Comparison of ENCODE assay signal across 8 cellular contexts in the genomic region with DNA sequence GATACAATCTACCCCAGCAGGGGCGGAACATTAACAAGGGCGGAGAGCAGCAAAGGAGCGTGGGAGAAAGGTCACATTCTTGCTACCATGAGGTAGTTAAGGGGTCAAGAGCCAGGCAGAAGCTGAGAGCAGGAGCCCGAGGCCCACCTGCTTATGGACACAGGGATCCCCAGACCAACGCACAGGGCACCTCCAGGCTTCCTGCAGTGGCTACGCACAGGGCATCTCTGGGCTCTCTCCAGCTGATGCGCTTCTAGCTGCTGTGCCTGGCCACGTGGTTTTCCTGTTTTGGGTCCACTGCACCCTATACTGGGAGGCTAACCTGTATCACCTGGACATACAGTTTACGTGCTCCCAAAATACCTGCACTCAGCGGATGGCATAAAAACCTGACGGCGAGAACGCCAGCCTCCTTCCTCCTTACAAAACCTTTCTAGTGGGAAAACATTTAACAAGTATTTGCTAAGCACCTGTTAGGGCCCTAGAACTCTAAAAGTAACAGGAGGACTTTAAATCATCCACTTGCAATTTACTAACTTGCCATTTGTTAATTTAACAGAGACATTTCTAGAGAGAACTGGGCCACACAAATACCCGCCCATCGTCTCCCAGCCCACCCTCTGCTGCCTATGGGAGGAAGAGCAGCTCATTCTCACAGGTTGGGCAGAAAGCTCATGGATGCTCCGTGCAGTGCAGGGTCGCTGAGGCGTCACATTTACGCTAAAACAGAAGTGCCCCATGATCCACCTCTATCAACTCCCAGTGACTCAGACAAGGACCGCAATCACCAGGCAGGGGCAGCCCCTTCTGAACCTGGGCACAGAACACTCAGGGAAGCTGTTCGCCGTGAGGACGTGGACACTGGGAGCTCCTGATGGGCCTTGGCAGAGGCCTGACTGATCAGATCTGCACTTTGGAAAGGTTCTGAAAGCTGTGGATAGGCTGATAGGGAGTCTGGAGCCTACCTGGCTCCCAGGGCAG.
A peak's percentile ranks its signal among the peaks of the same experiment; 100 is the strongest.
DNase-seq lines count a peak whose midpoint lies in the region; ATAC-seq and TF ChIP-seq lines count a peak whose summit lies in the region.

No MANE protein-coding gene starts in this region.

- H3K9me2 ChIP-seq in PC-9 (ENCODE audit: insufficient read depth), result no peaks in the 10 kb centered on the region

- intact Hi-C loops in CD4-positive, alpha-beta T cell (cut with DNase I, micrococcal nuclease), result loop anchor here in 1 of 2 experiments (2.0 to 5.0 kb wide), 2 partner anchors 19 to 34 kb away; no protein-coding TSS in a partner anchor
- intact Hi-C loops in PC-9 (cut with micrococcal nuclease; ENCODE audit: unreplicated experiment), result no loop called here

- H3K27me3 Mint-ChIP-seq in CD4-positive, alpha-beta T cell, result no peaks in the 10 kb centered on the region
- peaks cover 12% of the 10 kb centered on the region for H3K27me3 Mint-ChIP-seq in activated CD4-positive, alpha-beta memory T cell treated with anti-CD3 and anti-CD28 coated beads, Interleukin-2, amount 10 ng/mL, durations not matched to agents 7 days and 5 days
- H3K27me3 Mint-ChIP-seq in immature natural killer cell (ENCODE audit: low read depth in 3 of 3), result peaks cover 3 to 7% (median 7%) of the 10 kb centered on the region in 3 donors
- H3K27me3 Mint-ChIP-seq in stimulated activated naive CD8-positive, alpha-beta T cell treated with anti-CD3 and anti-CD28 coated beads, Interleukin-15, amount 100 ng/mL, for 72 hours, result peaks cover 8% of the 10 kb centered on the region

- no peaks in the 10 kb centered on the region for H3K79me2 ChIP-seq in PC-9 (ENCODE audit: low read depth)

- H4K20me1 ChIP-seq in PC-9 (ENCODE audit: insufficient read depth), result peaks cover 4% of the 10 kb centered on the region; the same call in 1 of the 2 replicates

- peak overlapping the region; percentile 75 for H3K4me3 Mint-ChIP-seq in CD4-positive, alpha-beta T cell
- no peak overlapping the region for H3K4me3 Mint-ChIP-seq in activated CD4-positive, alpha-beta memory T cell treated with anti-CD3 and anti-CD28 coated beads, Interleukin-2, amount 10 ng/mL, durations not matched to agents 7 days and 5 days
- H3K4me3 Mint-ChIP-seq in immature natural killer cell, result peak overlapping the region in 2 of 5 donors; percentile 30 to 49
- H3K4me3 Mint-ChIP-seq in stimulated activated naive CD8-positive, alpha-beta T cell treated with anti-CD3 and anti-CD28 coated beads, Interleukin-15, amount 100 ng/mL, for 72 hours, result peak overlapping the region; percentile 88

- CTCF ChIA-PET in CD4-positive, alpha-beta T cell (lab: Charles Lee), result interaction anchor here (0.9 to 7.8 kb wide), 5 partner anchors 10 to 78 kb away, joined by 3 to 79 read pairs (median 4); no protein-coding TSS in a partner anchor
- CTCF ChIA-PET in HEK293 (lab: Yijun Ruan, JAX) (interaction anchor here (0.6 to 0.8 kb wide), 2 partner anchors 30 to 85 kb away, joined by 3 to 7 read pairs; no protein-coding TSS in a partner anchor), PC-9 (lab: Charles Lee) (interaction anchor here (0.5 kb wide), 1 partner anchor 8 kb away, joined by 3 read pairs; no protein-coding TSS in a partner anchor)
- CTCF ChIA-PET in activated CD4-positive, alpha-beta memory T cell treated with anti-CD3 and anti-CD28 coated beads, Interleukin-2, amount 10 ng/mL, durations not matched to agents 7 days and 5 days (lab: Charles Lee), result interaction anchor here (0.7 to 2.1 kb wide), 9 partner anchors 7 to 103 kb away, joined by 3 to 10 read pairs (median 3); no protein-coding TSS in a partner anchor

- no peaks in the 10 kb centered on the region for H3K9me3 Mint-ChIP-seq in CD4-positive, alpha-beta T cell
- no peaks in the 10 kb centered on the region for H3K9me3 Mint-ChIP-seq in activated CD4-positive, alpha-beta memory T cell treated with anti-CD3 and anti-CD28 coated beads, Interleukin-2, amount 10 ng/mL, durations not matched to agents 7 days and 5 days
- no peaks in the 10 kb centered on the region for H3K9me3 Mint-ChIP-seq in immature natural killer cell
- no peaks in the 10 kb centered on the region for H3K9me3 Mint-ChIP-seq in stimulated activated naive CD8-positive, alpha-beta T cell treated with anti-CD3 and anti-CD28 coated beads, Interleukin-15, amount 100 ng/mL, for 72 hours

- H3F3A ChIP-seq in PC-9 (ENCODE audit: insufficient read depth, low read depth), result no peaks in the 10 kb centered on the region

- no peak overlapping the region for H3K27ac ChIP-seq in CD4-positive, alpha-beta T cell (ENCODE audit: low read depth, low read length)
- H3K27ac ChIP-seq in HEK293 (ENCODE audit: extremely low read depth, low read depth, low read length) (no peak overlapping the region), PC-9 (no peak overlapping the region)

- 0 out of 2 replicates have a peak, but pooled peaks cover 3% of the 10 kb centered on the region for H3K4me1 ChIP-seq in HEK293 (ENCODE audit: control insufficient read depth, insufficient read depth, low read length)
- no peaks in the 10 kb centered on the region for H3K4me1 ChIP-seq in PC-9 (replicated peaks; ENCODE audit: insufficient read depth)

- no peak overlapping the region for H2AFZ ChIP-seq in PC-9

- H3K4me2 ChIP-seq in PC-9, result no peak overlapping the region

- H3K4me3 ChIP-seq in HEK293 (ENCODE audit: low read depth, low read length) (no peak overlapping the region), PC-9 (no peak overlapping the region)

- POLR2A ChIA-PET in CD4-positive, alpha-beta T cell (lab: Charles Lee), result interaction anchor here (0.7 to 6.8 kb wide), 8 partner anchors 8 to 107 kb away, joined by 3 to 87 read pairs (median 6); a partner anchor contains a TSS
- POLR2A ChIA-PET in HEK293 (lab: Yijun Ruan, JAX), result no interaction called here
- POLR2A ChIA-PET in activated CD4-positive, alpha-beta memory T cell treated with anti-CD3 and anti-CD28 coated beads, Interleukin-2, amount 10 ng/mL, durations not matched to agents 7 days and 5 days (lab: Charles Lee), result interaction anchor here (0.9 to 3.7 kb wide), 11 partner anchors 9 to 107 kb away, joined by 3 to 19 read pairs (median 7); a partner anchor contains a TSS
- POLR2A ChIA-PET in PC-9 (lab: Charles Lee; ENCODE audit: unreplicated experiment), result interaction anchor here (0.5 to 0.6 kb wide), 2 partner anchors 14 to 107 kb away, joined by 3 to 5 read pairs; a partner anchor contains a TSS

- ATAC-seq in CD4-positive, alpha-beta T cell (ENCODE audit: poor library complexity), result peak; percentile 9
- peak; percentile 82 for ATAC-seq in stimulated activated naive CD8-positive, alpha-beta T cell treated with anti-CD3 and anti-CD28 coated beads, Interleukin-15, amount 100 ng/mL, for 72 hours
- no peak for ATAC-seq in HG02840 (IDR thresholded peaks at IDR 0.05; ENCODE audit: low FRiP score, unreplicated experiment)

- peaks cover 12% of the 10 kb centered on the region for H3K36me3 Mint-ChIP-seq in CD4-positive, alpha-beta T cell (ENCODE audit: low read depth)
- peaks cover 18% of the 10 kb centered on the region for H3K36me3 Mint-ChIP-seq in activated CD4-positive, alpha-beta memory T cell treated with anti-CD3 and anti-CD28 coated beads, Interleukin-2, amount 10 ng/mL, durations not matched to agents 7 days and 5 days (ENCODE audit: low read depth)
- H3K36me3 Mint-ChIP-seq in immature natural killer cell, result no peaks in the 10 kb centered on the region

- no peak for TF ChIP-seq CTCF in CD4-positive, alpha-beta T cell (IDR thresholded peaks at IDR 0.05)
- TF ChIP-seq CTCF in HEK293 (tag by site-specific recombination; IDR thresholded peaks at IDR 0.05) (no peak), PC-9 (conservative IDR thresholded peaks at IDR 0.05) (no peak)

- no TSS peak for BruUV-seq in PC-9 (replicated peaks; lab: Mats Ljungman, UMichigan)

- no peaks in the 10 kb centered on the region for H3K9me3 ChIP-seq in CD4-positive, alpha-beta T cell (ENCODE audit: control insufficient read depth, low read length)
- no peaks in the 10 kb centered on the region for H3K9me3 ChIP-seq in HEK293 (ENCODE audit: control insufficient read depth, insufficient read depth, low read depth, low read length)
- no peaks in the 10 kb centered on the region for H3K9me3 ChIP-seq in PC-9 (ENCODE audit: insufficient read depth, low read depth)

- DNase-seq in CD4-positive, alpha-beta T cell, result peak in 8 of 10 experiments; percentile 27 to 60 (median 37)
- peak; percentile 65 for DNase-seq in activated CD4-positive, alpha-beta memory T cell treated with anti-CD3 and anti-CD28 coated beads, Interleukin-2, amount 10 ng/mL, durations not matched to agents 7 days and 5 days
- DNase-seq in immature natural killer cell (no peak), mucosa of gallbladder (ENCODE audit: low spot score) (no peak), PC-9 (no peak)
- DNase-seq in stimulated activated naive CD8-positive, alpha-beta T cell treated with anti-CD3 and anti-CD28 coated beads, Interleukin-15, amount 100 ng/mL, for 72 hours, result peak; percentile 52 to 83

- no peaks in the 10 kb centered on the region for H3K27me3 ChIP-seq in CD4-positive, alpha-beta T cell (ENCODE audit: control insufficient read depth, insufficient read depth, low read length)
- H3K27me3 ChIP-seq in PC-9 (ENCODE audit: insufficient read depth, low read depth), result no peaks in the 10 kb centered on the region

- no peaks in the 10 kb centered on the region for H3K36me3 ChIP-seq in HEK293 (ENCODE audit: control insufficient read depth in 2 of 2, insufficient read depth in 1 of 2, low read length in 2 of 2)
- H3K36me3 ChIP-seq in PC-9 (ENCODE audit: low read depth), result no peaks in the 10 kb centered on the region

- H3K27ac Mint-ChIP-seq in CD4-positive, alpha-beta T cell, result peak overlapping the region; percentile 93
- peak overlapping the region; percentile 67 for H3K27ac Mint-ChIP-seq in activated CD4-positive, alpha-beta memory T cell treated with anti-CD3 and anti-CD28 coated beads, Interleukin-2, amount 10 ng/mL, durations not matched to agents 7 days and 5 days
- H3K27ac Mint-ChIP-seq in immature natural killer cell, result peak overlapping the region; percentile 60 to 74 (median 64)
- peak overlapping the region; percentile 95 to 97 for H3K27ac Mint-ChIP-seq in stimulated activated naive CD8-positive, alpha-beta T cell treated with anti-CD3 and anti-CD28 coated beads, Interleukin-15, amount 100 ng/mL, for 72 hours

- H3K4me1 Mint-ChIP-seq in CD4-positive, alpha-beta T cell (ENCODE audit: low read depth), result peaks cover 72% of the 10 kb centered on the region
- H3K4me1 Mint-ChIP-seq in activated CD4-positive, alpha-beta memory T cell treated with anti-CD3 and anti-CD28 coated beads, Interleukin-2, amount 10 ng/mL, durations not matched to agents 7 days and 5 days, result peaks cover 73% of the 10 kb centered on the region
- peaks cover 54 to 60% of the 10 kb centered on the region in 2 donors for H3K4me1 Mint-ChIP-seq in immature natural killer cell
- peaks cover 63% of the 10 kb centered on the region for H3K4me1 Mint-ChIP-seq in stimulated activated naive CD8-positive, alpha-beta T cell treated with anti-CD3 and anti-CD28 coated beads, Interleukin-15, amount 100 ng/mL, for 72 hours

TF ChIP-seq in HEK293, 187 proteins besides CTCF, POLR2A, EP300 and RAD21:
- TF ChIP-seq ZNF777 (tag by site-specific recombination; IDR thresholded peaks at IDR 0.05; ENCODE audit: borderline replicate concordance) (no peak), SCRT2 (tag by site-specific recombination; IDR thresholded peaks at IDR 0.05) (peak; percentile 42; the same call in 1 of the 2 replicates)

Comparison
In these comparisons a context has a peak if more than half of its experiments do, and no peak if none do; other contexts are left out.
1. DNase-seq: peak in CD4-positive, alpha-beta T cell (8 of 10), activated CD4-positive, alpha-beta memory T cell treated with anti-CD3 and anti-CD28 coated beads, Interleukin-2, amount 10 ng/mL, durations not matched to agents 7 days and 5 days (single experiment) and stimulated activated naive CD8-positive, alpha-beta T cell treated with anti-CD3 and anti-CD28 coated beads, Interleukin-15, amount 100 ng/mL, for 72 hours (2 of 2); none in immature natural killer cell (0 of 3), mucosa of gallbladder (single experiment) and PC-9 (0 of 2).
2. Peak in every context shown above with its lines, with median percentiles within 50 percentile points of each other: H3K27ac Mint-ChIP-seq.